2 cellular contexts compared by ENCODE assay signal in genomic region chr7:127938588-127938987, GRCh38.
TF ChIP-seq lines count a peak whose summit lies in the region.

No MANE protein-coding gene starts in this region.

TF ChIP-seq in GM12878, 131 proteins besides CTCF, POLR2A, EP300 and RAD21 (continues in another document):
- no peak for TF ChIP-seq ELK1 (IDR thresholded peaks at IDR 0.05; ENCODE audit: low read depth, low read length)
- TF ChIP-seq SKIL (IDR thresholded peaks at IDR 0.05; ENCODE audit: low read depth, poor library complexity, severe bottlenecking), result no peak
- no peak for TF ChIP-seq SMAD1 (IDR thresholded peaks at IDR 0.05; ENCODE audit: low read depth, partially characterized antibody)
- no peak for TF ChIP-seq YY1 (IDR thresholded peaks at IDR 0.05; ENCODE audit: low read depth, low read length)
- no peak for TF ChIP-seq BCLAF1 (IDR thresholded peaks at IDR 0.05)
- TF ChIP-seq KAT2A (conservative IDR thresholded peaks at IDR 0.05; ENCODE audit: control insufficient read depth, low read depth, low read length), result no peak
- no peak for TF ChIP-seq NR2F1 (conservative IDR thresholded peaks at IDR 0.05)
- TF ChIP-seq CREB1 (IDR thresholded peaks at IDR 0.05; ENCODE audit: low read depth), result no peak
- no peak for TF ChIP-seq HSF1 (IDR thresholded peaks at IDR 0.05; ENCODE audit: low read depth, low read length)
- TF ChIP-seq PML (IDR thresholded peaks at IDR 0.05; ENCODE audit: low read length), result no peak
- TF ChIP-seq HDAC2 (IDR thresholded peaks at IDR 0.05), result no peak
- TF ChIP-seq ZSCAN29 (IDR thresholded peaks at IDR 0.05), result no peak
- TF ChIP-seq USF1 (IDR thresholded peaks at IDR 0.05; ENCODE audit: borderline replicate concordance, extremely low read length, insufficient read depth, low read depth, low read length), result no peak
- TF ChIP-seq NRF1 (conservative IDR thresholded peaks at IDR 0.05; ENCODE audit: low read depth, low read length), result no peak
- TF ChIP-seq TARDBP (IDR thresholded peaks at IDR 0.05; ENCODE audit: borderline replicate concordance), result no peak
- no peak for TF ChIP-seq CBX3 (IDR thresholded peaks at IDR 0.05; ENCODE audit: borderline replicate concordance, low read depth)

TF ChIP-seq in HepG2, 621 proteins besides CTCF, POLR2A, EP300 and RAD21:
- TF ChIP-seq ZXDC (CRISPR knock-in tag; IDR thresholded peaks at IDR 0.05), result no peak
- TF ChIP-seq MIER3 (CRISPR knock-in tag; IDR thresholded peaks at IDR 0.05; ENCODE audit: borderline replicate concordance), result no peak
- TF ChIP-seq E2F2 (CRISPR knock-in tag; IDR thresholded peaks at IDR 0.05; ENCODE audit: borderline replicate concordance), result no peak
